Comparison of ENCODE assay signal across 1 cellular context in genomic region chr10:117562896-117563737, GRCh38.
TF ChIP-seq lines count a peak whose summit lies in the region.

No MANE protein-coding gene starts in this region.

TF ChIP-seq in IMR-90, 13 proteins besides CTCF, POLR2A, EP300 and RAD21:
- TF ChIP-seq RFX5 (IDR thresholded peaks at IDR 0.05; ENCODE audit: low read depth, low read length): no peak
- TF ChIP-seq MXI1 (IDR thresholded peaks at IDR 0.05; ENCODE audit: borderline replicate concordance, low read depth, low read length): no peak
- no peak for TF ChIP-seq CEBPB (IDR thresholded peaks at IDR 0.05; ENCODE audit: low read depth, low read length)
- TF ChIP-seq RCOR1 (IDR thresholded peaks at IDR 0.05; ENCODE audit: insufficient replicate concordance, low read length): no peak
- TF ChIP-seq SMC3 (IDR thresholded peaks at IDR 0.05; ENCODE audit: low read depth, low read length): no peak
- no peak for TF ChIP-seq MAFK (IDR thresholded peaks at IDR 0.05; ENCODE audit: low read depth, low read length)
- no peak for TF ChIP-seq USF2 (IDR thresholded peaks at IDR 0.05; ENCODE audit: low read depth, low read length)
- TF ChIP-seq NFE2L2 (IDR thresholded peaks at IDR 0.05; ENCODE audit: low read depth, low read length): no peak
- TF ChIP-seq MAZ (IDR thresholded peaks at IDR 0.05; ENCODE audit: borderline replicate concordance, low read depth, low read length): no peak
- no peak for TF ChIP-seq CHD1 (IDR thresholded peaks at IDR 0.05; ENCODE audit: low read depth, low read length)
- TF ChIP-seq ELK1 (IDR thresholded peaks at IDR 0.05; ENCODE audit: borderline replicate concordance, low read depth, low read length): no peak
- TF ChIP-seq FOS (IDR thresholded peaks at IDR 0.05; ENCODE audit: low read depth, low read length): no peak
- TF ChIP-seq BHLHE40 (IDR thresholded peaks at IDR 0.05; ENCODE audit: low read depth, low read length): no peak
